8 cellular contexts compared by ENCODE assay signal in the genomic region with DNA sequence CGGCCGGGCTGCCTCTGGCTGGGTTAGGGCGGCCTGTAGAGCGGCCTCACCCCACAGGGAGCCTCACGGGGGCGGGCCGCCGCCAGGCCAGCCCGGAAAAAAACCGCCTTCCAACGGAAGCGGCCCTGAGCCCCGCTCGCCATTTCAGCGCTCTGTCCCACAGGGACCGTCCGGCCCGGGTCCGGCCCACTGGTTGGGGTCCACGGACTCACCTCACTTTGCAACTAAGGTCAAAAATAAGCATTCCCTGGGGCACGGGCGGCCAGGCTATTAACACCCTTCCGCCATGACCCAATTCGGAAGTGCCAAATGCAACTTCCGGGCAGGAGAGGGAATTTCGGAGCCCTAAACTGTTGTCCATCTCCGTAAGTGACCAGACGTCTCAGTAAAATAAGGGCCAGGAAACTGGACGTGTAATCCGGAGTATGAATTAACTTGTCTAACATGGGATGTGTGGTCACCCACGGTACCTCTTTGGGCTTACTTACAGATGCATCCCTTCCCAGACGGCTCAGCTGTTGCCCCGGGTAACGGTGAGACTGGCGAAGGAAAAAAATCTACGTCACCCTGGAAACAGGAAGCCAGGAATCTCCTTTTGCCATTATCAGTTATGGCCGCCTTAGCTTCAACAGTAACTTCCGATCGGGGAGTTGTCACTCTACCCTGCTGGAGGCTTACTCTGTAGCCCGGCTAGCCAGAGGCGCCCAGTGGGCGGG. TPM values are rescaled to one million over a fixed set of nuclear protein-coding genes. Genes with fewer than 3 reads are reported as not detected.
DNase-seq lines count a peak whose midpoint lies in the region; ATAC-seq lines count a peak whose summit lies in the region.

TSS of gene BBIP1 (minus strand) at position 548 of the 716 bp plus-strand sequence. CDS start 1,023 bp downstream, outside the sequence.

- H3K4me3 ChIP-seq in mucosa of stomach (ENCODE audit: low read length) = peak within 1 kb of the TSS; percentile 98

- ATAC-seq in GM19324 (IDR thresholded peaks at IDR 0.05; ENCODE audit: low FRiP score, unreplicated experiment) (peak; percentile 89), HG03432 (IDR thresholded peaks at IDR 0.05; ENCODE audit: unreplicated experiment) (peak; percentile 82), esophagus mucosa (peak; percentile 98)

- in situ Hi-C loops in Caki2 (cut with HindIII; ENCODE audit: low pct_unique_long_range_greater_than_20kb, low sequenced_read_pairs) = no loop called here

- peak within 1 kb of the TSS; percentile 92 for H3K9ac ChIP-seq in mucosa of stomach (ENCODE audit: low read length)

- H3K36me3 ChIP-seq in mucosa of stomach (ENCODE audit: control insufficient read depth, insufficient read depth, low read length) = no peaks in the 10 kb centered on the region

- no peaks in the 10 kb centered on the region for H3K9me3 ChIP-seq in mucosa of stomach (ENCODE audit: control insufficient read depth, low read length)

- DNase-seq in Caki2 (ENCODE audit: low read depth) (peak; percentile 100), NCI-H524 treated with DMSO at 0.1 percent for 48 hours (lab: John Stamatoyannopoulos, UW) (peak; percentile 83), ureter (ENCODE audit: low spot score) (peak; percentile 99)
- peak; percentile 96 for DNase-seq in activated CD8-positive, alpha-beta memory T cell treated with anti-CD3 and anti-CD28 coated beads, Interleukin-2, amount 50 U/mL, for 4 hours

- no peaks in the 10 kb centered on the region for H3K27me3 ChIP-seq in mucosa of stomach (ENCODE audit: control insufficient read depth, insufficient read depth, low read length)

- H3K4me1 ChIP-seq in mucosa of stomach (ENCODE audit: control insufficient read depth, insufficient read depth, low read length) = peaks cover 4% of the 10 kb centered on the region

RNA-seq across cellular contexts. Expression of gene BBIP1, which starts in this region (rescaled TPM):
- total RNA-seq in Caki2 (2014; rRNA removed; shearing (Covaris generic); ENCODE audit: low replicate concordance) = 12.3 and 32.9 TPM in 2 replicates
- total RNA-seq in esophagus mucosa (12.6 TPM), ureter (42.4 TPM)

Comparison
In these comparisons a context has a peak if more than half of its experiments do, and no peak if none do; other contexts are left out.
1. Peak in every context shown above with its lines: DNase-seq, ATAC-seq and H3K4me3 ChIP-seq.